In genomic region chr10:105288613-105289012, GRCh38 we compare ENCODE assay signal across 29 cellular contexts.
"Had no signal": no experiment of that assay in that cellular context is flagged by ENCODE, and none has a peak within 500 bp of the region (broad histone marks: within the 10 kb centered on the region; RNA-seq: fewer than 3 reads in every experiment).

No MANE protein-coding gene starts in this region.

- H3K4me1 Mint-ChIP-seq: stimulated activated effector memory CD8-positive, alpha-beta T cell treated with anti-CD3 and anti-CD28 coated beads, Interleukin-12 subunit alpha, Interleukin-12 subunit beta, amount 100 ng/mL, for 72 hours; stimulated activated memory B cell treated with anti-CD40 and anti-IgM and Interleukin-4, amounts not matched to agents 10 μg/mL and 1 μg/mL and 100 μg/mL, for 72 hours; stimulated activated naive B cell treated with anti-CD40 and anti-IgM and Interleukin-4, amounts not matched to agents 10 μg/mL and 1 μg/mL and 100 μg/mL, for 72 hours; stimulated activated naive CD8-positive, alpha-beta T cell treated with anti-CD3 and anti-CD28 coated beads, Interleukin-15, amount 100 ng/mL, for 72 hours had no signal

- DNase-seq: stimulated activated CD4-positive, alpha-beta T cell treated with anti-CD3 and anti-CD28 coated beads, Interleukin-2, amount 100 ng/mL, for 48 hours; stimulated activated CD4-positive, alpha-beta T cell treated with anti-CD3 and anti-CD28 coated beads, Interleukin-4, amount 100 ng/mL, for 1 hour; stimulated activated CD4-positive, alpha-beta T cell treated with anti-CD3 and anti-CD28 coated beads, Interleukin-4, amount 100 ng/mL, for 24 hours; stimulated activated CD4-positive, alpha-beta T cell treated with anti-CD3 and anti-CD28 coated beads, Interleukin-4, amount 100 ng/mL, for 4 hours; stimulated activated CD8-positive, alpha-beta memory T cell treated with anti-CD3 and anti-CD28 coated beads, Interleukin-4, amount 100 ng/mL, for 48 hours; stimulated activated naive B cell treated with anti-CD40 and anti-IgM and Interleukin-4, amounts not matched to agents 10 μg/mL and 1 μg/mL and 100 μg/mL, for 72 hours; stimulated activated naive CD4-positive, alpha-beta T cell; stimulated activated naive CD4-positive, alpha-beta T cell treated with Interleukin-2 at 50 U/mL for 16 hours; stimulated activated naive CD8-positive, alpha-beta T cell treated with anti-CD3 and anti-CD28 coated beads, Interleukin-15, amount 100 ng/mL, for 72 hours; stimulated activated naive CD8-positive, alpha-beta T cell treated with anti-CD3 and anti-CD28 coated beads, Interleukin-15, Interleukin-2, amounts not matched to agents 100 U/mL and 50 U/mL, for 24 hours; stomach; substantia nigra; testis; thyroid gland; tibial artery; transverse colon; trophoblast cell; upper lobe of left lung; upper lobe of right lung; uterus had no signal

- ATAC-seq: stimulated activated effector memory CD8-positive, alpha-beta T cell treated with anti-CD3 and anti-CD28 coated beads, Interleukin-12 subunit alpha, Interleukin-12 subunit beta, amount 100 ng/mL, for 72 hours; stimulated activated memory B cell treated with anti-CD40 and anti-IgM and Interleukin-4, amounts not matched to agents 10 μg/mL and 1 μg/mL and 100 μg/mL, for 72 hours; stimulated activated naive B cell treated with anti-CD40 and anti-IgM and Interleukin-4, amounts not matched to agents 10 μg/mL and 1 μg/mL and 100 μg/mL, for 72 hours; stimulated activated naive CD8-positive, alpha-beta T cell treated with anti-CD3 and anti-CD28 coated beads, Interleukin-15, amount 100 ng/mL, for 72 hours; stimulated activated naive CD8-positive, alpha-beta T cell treated with anti-CD3 and anti-CD28 coated beads, Interleukin-15, Interleukin-2, amounts not matched to agents 100 U/mL and 50 U/mL, for 24 hours; upper lobe of right lung had no signal

- H3K27me3 Mint-ChIP-seq: stimulated activated memory B cell treated with anti-CD40 and anti-IgM and Interleukin-4, amounts not matched to agents 10 μg/mL and 1 μg/mL and 100 μg/mL, for 72 hours; stimulated activated naive B cell treated with anti-CD40 and anti-IgM and Interleukin-4, amounts not matched to agents 10 μg/mL and 1 μg/mL and 100 μg/mL, for 72 hours; stimulated activated naive CD8-positive, alpha-beta T cell treated with anti-CD3 and anti-CD28 coated beads, Interleukin-15, amount 100 ng/mL, for 72 hours; stimulated activated naive CD8-positive, alpha-beta T cell treated with anti-CD3 and anti-CD28 coated beads, Interleukin-15, Interleukin-2, amounts not matched to agents 100 ng/mL and 50 ng/mL, for 24 hours; type B pancreatic cell had no signal

- H3K4me1 ChIP-seq: suprapubic skin, testis, thyroid gland, tibial artery, tibial nerve, transverse colon, upper lobe of left lung, upper lobe of right lung, uterus, vagina had no signal

- H3K36me3 Mint-ChIP-seq: stimulated activated effector memory CD8-positive, alpha-beta T cell treated with anti-CD3 and anti-CD28 coated beads, Interleukin-12 subunit alpha, Interleukin-12 subunit beta, amount 100 ng/mL, for 72 hours; stimulated activated memory B cell treated with anti-CD40 and anti-IgM and Interleukin-4, amounts not matched to agents 10 μg/mL and 1 μg/mL and 100 μg/mL, for 72 hours; stimulated activated naive B cell treated with anti-CD40 and anti-IgM and Interleukin-4, amounts not matched to agents 10 μg/mL and 1 μg/mL and 100 μg/mL, for 72 hours; type B pancreatic cell had no signal

- H3K27me3 ChIP-seq: stomach, suprapubic skin, testis, thyroid gland, tibial artery, tibial nerve, transverse colon, upper lobe of left lung, upper lobe of right lung, uterus, vagina had no signal

- H3K9me3 Mint-ChIP-seq: stimulated activated naive CD8-positive, alpha-beta T cell treated with anti-CD3 and anti-CD28 coated beads, Interleukin-15, Interleukin-2, amounts not matched to agents 100 ng/mL and 50 ng/mL, for 24 hours; type B pancreatic cell had no signal

- H3K27ac Mint-ChIP-seq: stimulated activated effector memory CD8-positive, alpha-beta T cell treated with anti-CD3 and anti-CD28 coated beads, Interleukin-12 subunit alpha, Interleukin-12 subunit beta, amount 100 ng/mL, for 72 hours; stimulated activated memory B cell treated with anti-CD40 and anti-IgM and Interleukin-4, amounts not matched to agents 10 μg/mL and 1 μg/mL and 100 μg/mL, for 72 hours; stimulated activated naive B cell treated with anti-CD40 and anti-IgM and Interleukin-4, amounts not matched to agents 10 μg/mL and 1 μg/mL and 100 μg/mL, for 72 hours; stimulated activated naive CD8-positive, alpha-beta T cell treated with anti-CD3 and anti-CD28 coated beads, Interleukin-15, amount 100 ng/mL, for 72 hours; stimulated activated naive CD8-positive, alpha-beta T cell treated with anti-CD3 and anti-CD28 coated beads, Interleukin-15, Interleukin-2, amounts not matched to agents 100 ng/mL and 50 ng/mL, for 24 hours; type B pancreatic cell had no signal

- FAIRE-seq: urothelium cell line had no signal

- H3K36me3 ChIP-seq: stomach, suprapubic skin, thoracic aorta, thyroid gland, tibial artery, tibial nerve, transverse colon, upper lobe of left lung, upper lobe of right lung, uterus, vagina had no signal

- H3K27ac ChIP-seq: stomach, suprapubic skin, testis, thoracic aorta, thyroid gland, tibial artery, tibial nerve, transverse colon, upper lobe of left lung, upper lobe of right lung, uterus, vagina had no signal

- H3K9me3 ChIP-seq: stomach, suprapubic skin, testis, thoracic aorta, thyroid gland, tibial artery, transverse colon, upper lobe of left lung, upper lobe of right lung, uterus, vagina had no signal

- H3K4me3 ChIP-seq: stomach, suprapubic skin, testis, thoracic aorta, thyroid gland, tibial artery, tibial nerve, transverse colon, upper lobe of left lung, upper lobe of right lung, uterus, vagina had no signal

- H3K4me3 Mint-ChIP-seq: stimulated activated effector memory CD8-positive, alpha-beta T cell treated with anti-CD3 and anti-CD28 coated beads, Interleukin-12 subunit alpha, Interleukin-12 subunit beta, amount 100 ng/mL, for 72 hours; stimulated activated memory B cell treated with anti-CD40 and anti-IgM and Interleukin-4, amounts not matched to agents 10 μg/mL and 1 μg/mL and 100 μg/mL, for 72 hours; stimulated activated naive B cell treated with anti-CD40 and anti-IgM and Interleukin-4, amounts not matched to agents 10 μg/mL and 1 μg/mL and 100 μg/mL, for 72 hours; stimulated activated naive CD8-positive, alpha-beta T cell treated with anti-CD3 and anti-CD28 coated beads, Interleukin-15, amount 100 ng/mL, for 72 hours; stimulated activated naive CD8-positive, alpha-beta T cell treated with anti-CD3 and anti-CD28 coated beads, Interleukin-15, Interleukin-2, amounts not matched to agents 100 ng/mL and 50 ng/mL, for 24 hours; type B pancreatic cell had no signal
